Comparison of ENCODE assay signal across 6 cellular contexts in the genomic region with DNA sequence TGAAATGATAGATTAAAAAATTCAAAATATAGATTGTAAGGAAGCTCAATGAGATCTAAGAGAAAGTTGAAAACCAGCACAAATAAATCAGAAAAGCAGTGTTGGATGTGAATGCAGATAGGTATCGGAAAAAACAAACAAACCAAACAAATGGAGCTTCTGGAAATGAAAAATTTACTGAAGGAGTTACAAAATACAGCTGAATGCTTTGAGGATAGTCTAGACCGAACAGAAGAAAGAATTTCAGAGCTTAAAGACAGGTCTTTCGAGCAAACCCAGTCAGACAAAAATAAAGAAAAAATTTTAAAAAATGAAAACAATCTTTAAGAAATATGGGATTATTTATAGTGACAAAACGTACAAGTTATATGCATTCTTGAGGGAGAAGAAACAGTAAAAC.
"Had no signal": no experiment of that assay in that cellular context is flagged by ENCODE, and none has a peak within 500 bp of the region (broad histone marks: within the 10 kb centered on the region; RNA-seq: fewer than 3 reads in every experiment).

No MANE protein-coding gene starts in this region.

- H3K9me3 ChIP-seq: HAP-1 had no signal

- H3K36me3 ChIP-seq: HAP-1 had no signal

- H2AFZ ChIP-seq: GM23248 had no signal

- H3K4me2 ChIP-seq: GM23338 had no signal

- H3K4me1 ChIP-seq: HAP-1 had no signal

- H3K4me3 ChIP-seq: GM23248, GM23338, HAP-1 had no signal

- H3K9ac ChIP-seq: GM23248 had no signal

- H3K27ac ChIP-seq: GM23248 had no signal

- DNase-seq: GOT3, HCEC 1CT, HFFc6 had no signal
